Comparison of ENCODE assay signal across 14 cellular contexts in the genomic region with DNA sequence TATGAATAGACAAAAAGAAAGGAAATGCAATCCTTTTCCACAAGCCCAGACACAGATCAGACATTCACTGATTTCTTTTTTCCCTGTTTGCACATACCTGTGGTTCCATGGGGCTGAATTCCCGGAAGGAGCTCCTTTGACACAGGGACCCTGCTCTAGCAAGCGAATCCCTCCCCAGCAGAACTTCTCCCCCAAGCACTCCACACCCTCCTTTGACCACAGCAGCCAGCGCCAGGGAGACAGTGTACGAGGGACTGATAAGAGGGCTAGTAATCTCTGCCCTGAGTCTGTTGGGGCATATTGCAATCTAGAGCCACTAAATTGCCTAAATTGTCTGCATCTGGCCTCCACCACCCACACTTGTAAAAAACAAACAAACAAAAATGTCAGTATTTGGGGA.
"Had no signal": no experiment of that assay in that cellular context is flagged by ENCODE, and none has a peak within 500 bp of the region (broad histone marks: within the 10 kb centered on the region; RNA-seq: fewer than 3 reads in every experiment).

No MANE protein-coding gene starts in this region.

- H3K4me1 ChIP-seq: parathyroid adenoma, spleen, tibial artery had no signal

- H3K36me3 ChIP-seq: cardiac muscle cell, spleen, tibial artery had no signal

- H3K79me2 ChIP-seq: parathyroid adenoma had no signal

- H3K9me3 Mint-ChIP-seq: activated T-helper 1 cell treated with anti-CD3 and anti-CD28 coated beads, Interleukin-12 subunit alpha, Interleukin-12 subunit beta, Interleukin-2, Interleukin-4 antibody, amounts not matched to agents 30 ng/mL and 10 ng/mL and 1 ng/mL, durations not matched to agents 14 hours and 24 hours and 36 hours had no signal

- H3K4me3 ChIP-seq: cardiac muscle cell, spleen, tibial artery had no signal

- H3K27ac Mint-ChIP-seq: activated CD8-positive, alpha-beta T cell treated with anti-CD3 and anti-CD28 coated beads for 36 hours; activated T-helper 1 cell treated with anti-CD3 and anti-CD28 coated beads, Interleukin-12 subunit alpha, Interleukin-12 subunit beta, Interleukin-2, Interleukin-4 antibody, amounts not matched to agents 30 ng/mL and 10 ng/mL and 1 ng/mL, durations not matched to agents 14 hours and 24 hours and 36 hours; stimulated activated memory B cell treated with anti-CD40 and anti-IgM and Interleukin-4, amounts not matched to agents 10 μg/mL and 1 μg/mL and 100 μg/mL, for 72 hours had no signal

- H3K36me3 Mint-ChIP-seq: stimulated activated memory B cell treated with anti-CD40 and anti-IgM and Interleukin-4, amounts not matched to agents 10 μg/mL and 1 μg/mL and 100 μg/mL, for 72 hours had no signal

- H3K27ac ChIP-seq: cardiac muscle cell, parathyroid adenoma, spleen, tibial artery had no signal

- ATAC-seq: activated CD8-positive, alpha-beta T cell treated with anti-CD3 and anti-CD28 coated beads for 36 hours; right cardiac atrium; stimulated activated memory B cell treated with anti-CD40 and anti-IgM and Interleukin-4, amounts not matched to agents 10 μg/mL and 1 μg/mL and 100 μg/mL, for 72 hours had no signal

- DNase-seq: activated CD8-positive, alpha-beta memory T cell treated with anti-CD3 and anti-CD28 coated beads, Interleukin-2, amount 50 U/mL, for 4 hours; activated CD8-positive, alpha-beta T cell treated with anti-CD3 and anti-CD28 coated beads for 36 hours; activated naive CD4-positive, alpha-beta T cell; aorta; midbrain; right cardiac atrium; spleen; stimulated activated CD4-positive, alpha-beta T cell treated with anti-CD3 and anti-CD28 coated beads, Interleukin-1b, Interleukin-23, amount 100 ng/mL, for 48 hours; T-helper 9 cell; tibial artery had no signal

- H3K9ac ChIP-seq: parathyroid adenoma had no signal

- H3K4me3 Mint-ChIP-seq: activated CD8-positive, alpha-beta T cell treated with anti-CD3 and anti-CD28 coated beads for 36 hours; activated T-helper 1 cell treated with anti-CD3 and anti-CD28 coated beads, Interleukin-12 subunit alpha, Interleukin-12 subunit beta, Interleukin-2, Interleukin-4 antibody, amounts not matched to agents 30 ng/mL and 10 ng/mL and 1 ng/mL, durations not matched to agents 14 hours and 24 hours and 36 hours; stimulated activated memory B cell treated with anti-CD40 and anti-IgM and Interleukin-4, amounts not matched to agents 10 μg/mL and 1 μg/mL and 100 μg/mL, for 72 hours had no signal

- H3K4me1 Mint-ChIP-seq: stimulated activated memory B cell treated with anti-CD40 and anti-IgM and Interleukin-4, amounts not matched to agents 10 μg/mL and 1 μg/mL and 100 μg/mL, for 72 hours had no signal

- H2AFZ ChIP-seq: parathyroid adenoma had no signal

- H3K27me3 ChIP-seq: cardiac muscle cell, tibial artery had no signal
